In genomic region chr3:139797724-139798343, GRCh38 we compare ENCODE assay signal across 8 cellular contexts.
DNase-seq lines count a peak whose midpoint lies in the region; ATAC-seq and TF ChIP-seq lines count a peak whose summit lies in the region.

No MANE protein-coding gene starts in this region.

- no peak overlapping the region for H3K27ac Mint-ChIP-seq in activated CD8-positive, alpha-beta T cell treated with anti-CD3 and anti-CD28 coated beads for 36 hours

- no peaks in the 10 kb centered on the region for H3K4me1 Mint-ChIP-seq in activated CD8-positive, alpha-beta T cell treated with anti-CD3 and anti-CD28 coated beads for 36 hours (ENCODE audit: low read depth)

- no peaks in the 10 kb centered on the region for H3K9me3 Mint-ChIP-seq in activated CD8-positive, alpha-beta T cell treated with anti-CD3 and anti-CD28 coated beads for 36 hours

- H3K27ac ChIP-seq in WERI-Rb-1 = no peak overlapping the region

- POLR2A ChIA-PET in activated CD8-positive, alpha-beta T cell treated with anti-CD3 and anti-CD28 coated beads for 36 hours (lab: Charles Lee) = no interaction called here

- no peaks in the 10 kb centered on the region for H3K27me3 Mint-ChIP-seq in activated CD8-positive, alpha-beta T cell treated with anti-CD3 and anti-CD28 coated beads for 36 hours

- no peak overlapping the region for H3K4me3 ChIP-seq in Jurkat, Clone E6-1 (ENCODE audit: low read length)
- no peak overlapping the region for H3K4me3 ChIP-seq in WERI-Rb-1 (ENCODE audit: low read depth, low read length)

- DNase-seq in COLO829 (ENCODE audit: low spot score) (peak; percentile 32), iPS-NIHi7 (ENCODE audit: extremely low spot score) (peak; percentile 81), WERI-Rb-1 (no peak), SW480 (ENCODE audit: low spot score) (no peak), DMS79 treated with DMSO at 0.1 percent for 48 hours (lab: John Stamatoyannopoulos, UW) (no peak)
- DNase-seq in Jurkat, Clone E6-1 (ENCODE audit: low read depth, low spot score) = peak; percentile 20
- DNase-seq in activated CD8-positive, alpha-beta T cell treated with anti-CD3 and anti-CD28 coated beads for 36 hours = peak; percentile 33

- no peaks in the 10 kb centered on the region for H3K9me3 ChIP-seq in WERI-Rb-1 (ENCODE audit: severe bottlenecking)

- no peaks in the 10 kb centered on the region for H3K36me3 ChIP-seq in WERI-Rb-1

- ATAC-seq in activated CD8-positive, alpha-beta T cell treated with anti-CD3 and anti-CD28 coated beads for 36 hours = no peak
- ATAC-seq in HG03108 (IDR thresholded peaks at IDR 0.05; ENCODE audit: unreplicated experiment) = no peak

- CTCF ChIA-PET in activated CD8-positive, alpha-beta T cell treated with anti-CD3 and anti-CD28 coated beads for 36 hours (lab: Charles Lee) = no interaction called here

- no peak for TF ChIP-seq CTCF in activated CD8-positive, alpha-beta T cell treated with anti-CD3 and anti-CD28 coated beads for 36 hours (IDR thresholded peaks at IDR 0.05)
- no peak for TF ChIP-seq CTCF in WERI-Rb-1 (IDR thresholded peaks at IDR 0.05; ENCODE audit: low read depth, low read length)

- H3K4me3 Mint-ChIP-seq in activated CD8-positive, alpha-beta T cell treated with anti-CD3 and anti-CD28 coated beads for 36 hours = no peak overlapping the region

- intact Hi-C loops in activated CD8-positive, alpha-beta T cell treated with anti-CD3 and anti-CD28 coated beads for 36 hours (cut with micrococcal nuclease) = no loop called here

- no peaks in the 10 kb centered on the region for H3K36me3 Mint-ChIP-seq in activated CD8-positive, alpha-beta T cell treated with anti-CD3 and anti-CD28 coated beads for 36 hours (ENCODE audit: low read depth)

- H3K27me3 ChIP-seq in WERI-Rb-1 (ENCODE audit: insufficient read depth, low read depth, severe bottlenecking) = no peaks in the 10 kb centered on the region

Comparison
In these comparisons a context has a peak if more than half of its experiments do, and no peak if none do; other contexts are left out.
1. DNase-seq: peak in COLO829 (single experiment), Jurkat, Clone E6-1 (single experiment), activated CD8-positive, alpha-beta T cell treated with anti-CD3 and anti-CD28 coated beads for 36 hours (single experiment) and iPS-NIHi7 (single experiment); none in WERI-Rb-1 (single experiment), SW480 (single experiment) and DMS79 treated with DMSO at 0.1 percent for 48 hours (single experiment).